10 cellular contexts compared by ENCODE assay signal in the genomic region with DNA sequence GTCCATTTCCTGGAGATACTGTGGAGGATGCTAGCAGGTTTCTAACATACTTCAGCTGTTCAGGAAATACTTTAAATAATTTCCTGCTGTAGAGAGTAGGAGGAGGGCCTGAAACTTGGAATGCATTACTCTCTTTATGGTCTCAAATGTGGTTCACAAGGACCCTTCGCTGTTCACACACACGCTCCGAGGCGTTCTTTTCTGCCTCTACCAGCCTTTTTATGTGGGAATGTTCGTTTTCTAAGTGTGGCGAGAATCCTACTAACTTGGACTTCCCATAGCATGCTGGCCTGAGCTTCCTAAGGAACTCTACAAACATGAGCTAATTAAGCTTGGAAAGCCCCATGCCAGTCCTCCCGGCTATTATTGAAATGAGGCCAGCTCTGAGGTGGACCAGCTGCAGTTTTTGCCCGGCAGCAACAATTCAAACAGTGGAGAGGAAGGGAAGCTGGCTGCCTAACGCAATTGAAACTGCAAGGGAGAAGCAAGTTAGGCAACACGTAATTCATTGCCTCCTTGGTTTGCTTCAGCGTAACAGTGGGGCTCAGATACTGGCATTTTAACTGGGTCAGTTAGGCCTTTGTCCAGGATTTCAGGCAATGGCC. TPM values are rescaled to one million over a fixed set of nuclear protein-coding genes. Genes with fewer than 3 reads are reported as not detected.
A peak's percentile ranks its signal among the peaks of the same experiment; 100 is the strongest.
DNase-seq lines count a peak whose midpoint lies in the region; ATAC-seq, FAIRE-seq and TF ChIP-seq lines count a peak whose summit lies in the region.
"Had no signal": no experiment of that assay in that cellular context is flagged by ENCODE, and none has a peak within 500 bp of the region (broad histone marks: within the 10 kb centered on the region; RNA-seq: fewer than 3 reads in every experiment).

No MANE protein-coding gene starts in this region.

- POLR2A ChIA-PET in IMR-90 (lab: Charles Lee; ENCODE audit: unreplicated experiment), result no interaction called here

- H3K4me2 ChIP-seq in IMR-90 (ENCODE audit: low read depth, low read length), result peak overlapping the region; percentile 92
- H3K4me2 ChIP-seq in astrocyte (ENCODE audit: low read length), result peak overlapping the region; percentile 71
- peak overlapping the region; percentile 30 for H3K4me2 ChIP-seq in hepatocyte

- H4K8ac ChIP-seq in IMR-90 (ENCODE audit: low read depth in 2 of 2, low read length in 2 of 2), result peak overlapping the region; percentile 72 to 82; a peak in 3 of 4 replicates

- H3K4ac ChIP-seq in IMR-90 (ENCODE audit: low read depth, low read length), result peak overlapping the region; percentile 86

- no peaks in the 10 kb centered on the region for H3K79me1 ChIP-seq in IMR-90 (ENCODE audit: low read depth in 1 of 2, low read length in 2 of 2)

- peaks cover 14% of the 10 kb centered on the region for H3K4me1 Mint-ChIP-seq in astrocyte (ENCODE audit: low read depth, unreplicated experiment)

- no peak for TF ChIP-seq POLR2A in IMR-90 (IDR thresholded peaks at IDR 0.05; ENCODE audit: low read depth, low read length)
- TF ChIP-seq POLR2A in stomach (IDR thresholded peaks at IDR 0.05), result no peak

- H3K4me1 ChIP-seq in IMR-90 (ENCODE audit: control insufficient read depth, insufficient read depth, low read length) (peaks cover 11% of the 10 kb centered on the region), astrocyte (ENCODE audit: insufficient read depth, low read length) (peaks cover 14% of the 10 kb centered on the region), hepatocyte (ENCODE audit: insufficient read depth) (no peaks in the 10 kb centered on the region), stomach (peaks cover 0 to 17% (median 5%) of the 10 kb centered on the region in 4 donors)

- dilution Hi-C loops in IMR-90 (cut with HindIII; ENCODE audit: low sequenced_read_pairs, unreplicated experiment), result no loop called here

- peak overlapping the region; percentile 90 for H2AFZ ChIP-seq in IMR-90 (replicated peaks; ENCODE audit: low read length, poor library complexity)
- peak overlapping the region; percentile 74 for H2AFZ ChIP-seq in astrocyte (ENCODE audit: low read depth, low read length)
- H2AFZ ChIP-seq in hepatocyte, result no peak overlapping the region

- peak overlapping the region; percentile 95 for H3K14ac ChIP-seq in IMR-90 (replicated peaks; ENCODE audit: low read depth, low read length)

- H3K9me3 Mint-ChIP-seq in astrocyte (ENCODE audit: unreplicated experiment), result peaks cover 2% of the 10 kb centered on the region
- H3K9me3 Mint-ChIP-seq: activated CD8-positive, alpha-beta T cell treated with anti-CD3 and anti-CD28 coated beads for 36 hours had no signal

- H3K79me2 ChIP-seq in astrocyte (ENCODE audit: insufficient read depth, low read length) (no peaks in the 10 kb centered on the region), hepatocyte (no peaks in the 10 kb centered on the region)

- FAIRE-seq in astrocyte (lab: Jason Lieb, UNC), result no peak

- ATAC-seq in IMR-90 (ENCODE audit: low read depth) (peak; percentile 80), GM21737 (IDR thresholded peaks at IDR 0.05; ENCODE audit: unreplicated experiment) (no peak), GM21447 (IDR thresholded peaks at IDR 0.05; ENCODE audit: unreplicated experiment) (no peak)
- ATAC-seq: activated CD8-positive, alpha-beta T cell treated with anti-CD3 and anti-CD28 coated beads for 36 hours had no signal

- H3K27ac ChIP-seq in IMR-90 (ENCODE audit: insufficient read depth, low read length), result peak overlapping the region; percentile 92
- peak overlapping the region; percentile 44 for H3K27ac ChIP-seq in astrocyte (ENCODE audit: low read depth, low read length)
- no peak overlapping the region for H3K27ac ChIP-seq in hepatocyte
- peak overlapping the region; percentile 10 to 74 (median 51) for H3K27ac ChIP-seq in stomach

- peaks cover 9% of the 10 kb centered on the region for H3K9me1 ChIP-seq in IMR-90 (ENCODE audit: insufficient read depth, low read length)

- peak overlapping the region; percentile 78 for H4K91ac ChIP-seq in IMR-90 (ENCODE audit: insufficient read depth, low read depth, low read length)

- H4K20me1 ChIP-seq in IMR-90 (ENCODE audit: insufficient read depth, low read length), result no peaks in the 10 kb centered on the region
- no peaks in the 10 kb centered on the region for H4K20me1 ChIP-seq in astrocyte (ENCODE audit: insufficient read depth, low read length)
- H4K20me1 ChIP-seq in hepatocyte (ENCODE audit: insufficient read depth, poor library complexity, severe bottlenecking), result no peaks in the 10 kb centered on the region

- TF ChIP-seq CTCF in IMR-90 (conservative IDR thresholded peaks at IDR 0.05; ENCODE audit: low read depth, low read length) (no peak), astrocyte (IDR thresholded peaks at IDR 0.05; ENCODE audit: insufficient read depth, low read depth, low read length) (no peak), hepatocyte (IDR thresholded peaks at IDR 0.05; ENCODE audit: poor library complexity) (no peak), stomach (IDR thresholded peaks at IDR 0.05) (no peak)

- DNase-seq in IMR-90 (peak; percentile 84), astrocyte (ENCODE audit: low read depth) (peak; percentile 78), hepatocyte (ENCODE audit: low spot score) (no peak), stomach (peak; percentile 32), HT-29 (ENCODE audit: low spot score) (no peak), NCI-H2227 (lab: John Stamatoyannopoulos, UW; ENCODE audit: unreplicated experiment) (no peak)
- DNase-seq: activated CD8-positive, alpha-beta T cell treated with anti-CD3 and anti-CD28 coated beads for 36 hours; NCI-H1048 had no signal

- no peaks in the 10 kb centered on the region for H3K36me3 Mint-ChIP-seq in astrocyte (ENCODE audit: low read depth, unreplicated experiment)

- H3K4me3 Mint-ChIP-seq in astrocyte (ENCODE audit: unreplicated experiment), result peak overlapping the region; percentile 45
- H3K4me3 Mint-ChIP-seq: activated CD8-positive, alpha-beta T cell treated with anti-CD3 and anti-CD28 coated beads for 36 hours had no signal

- peak overlapping the region; percentile 95 for H4K5ac ChIP-seq in IMR-90 (ENCODE audit: low read depth, low read length)

- H2AK9ac ChIP-seq in IMR-90 (replicated peaks; ENCODE audit: low read depth, low read length, poor library complexity), result no peak overlapping the region

- in situ Hi-C loops in IMR-90 (cut with MboI; ENCODE audit: low sequenced_read_pairs), result no loop called here

- peak overlapping the region; percentile 15; the same call in 1 of the 2 replicates for H2AK5ac ChIP-seq in IMR-90 (ENCODE audit: low read depth, low read length)

- H3K36me3 ChIP-seq in IMR-90 (ENCODE audit: control insufficient read depth, insufficient read depth, low read length), result no peaks in the 10 kb centered on the region
- no peaks in the 10 kb centered on the region for H3K36me3 ChIP-seq in astrocyte (ENCODE audit: insufficient read depth, low read length)
- H3K36me3 ChIP-seq in hepatocyte (replicated peaks; ENCODE audit: insufficient read depth, low read depth), result no peaks in the 10 kb centered on the region
- no peaks in the 10 kb centered on the region for H3K36me3 ChIP-seq in stomach

- peak overlapping the region; percentile 18 for H3K9ac ChIP-seq in IMR-90 (ENCODE audit: low read depth, low read length)
- peak overlapping the region; percentile 43 for H3K9ac ChIP-seq in astrocyte (ENCODE audit: low read length)

- H3K9me3 ChIP-seq in IMR-90 (ENCODE audit: control insufficient read depth, insufficient read depth, low read length) (no peaks in the 10 kb centered on the region), astrocyte (ENCODE audit: insufficient read depth, low read depth, low read length) (no peaks in the 10 kb centered on the region), hepatocyte (ENCODE audit: low read depth) (no peaks in the 10 kb centered on the region), stomach (no peaks in the 10 kb centered on the region)

- peak overlapping the region; percentile 97 for H3K27ac Mint-ChIP-seq in astrocyte (ENCODE audit: unreplicated experiment)
- H3K27ac Mint-ChIP-seq: activated CD8-positive, alpha-beta T cell treated with anti-CD3 and anti-CD28 coated beads for 36 hours had no signal

- H3K9me2 ChIP-seq in hepatocyte (replicated peaks; ENCODE audit: insufficient read depth), result no peaks in the 10 kb centered on the region

- H3K4me3 ChIP-seq in IMR-90 (ENCODE audit: insufficient read depth, low read depth, low read length), result peak overlapping the region; percentile 10; the same call in 1 of the 2 replicates
- H3K4me3 ChIP-seq in astrocyte (ENCODE audit: insufficient read depth, low read depth, low read length), result peak overlapping the region; percentile 31
- H3K4me3 ChIP-seq in hepatocyte, result no peak overlapping the region
- no peak overlapping the region for H3K4me3 ChIP-seq in stomach

- WGBS in IMR-90 (ENCODE audit: extremely low coverage in 2 of 2, insufficient read length in 1 of 2), 2 experiments, result 0% methylated on average over 2 of the region's 11 CpGs; no CpG with 5 or more reads in 1 of the 2 experiments
- 71% methylated on average over 11 of the region's 11 CpGs for WGBS in hepatocyte (ENCODE audit: low lambda C conversion rate, missing lambda C conversion rate)
- 32 to 53% (median 41%) methylated on average over 11 of the region's 11 CpGs for WGBS in stomach, 5 donors

- H3K56ac ChIP-seq in IMR-90 (ENCODE audit: extremely low read depth, insufficient read depth, low read length), result peak overlapping the region; percentile 85

- intact Hi-C loops in IMR-90 (cut with micrococcal nuclease) (no loop called here), stomach (cut with DNase I; ENCODE audit: low total_unique reads) (no loop called here)

- TF ChIP-seq EP300 in stomach (IDR thresholded peaks at IDR 0.05), result no peak

- peak overlapping the region; percentile 95 for H3K18ac ChIP-seq in IMR-90 (ENCODE audit: low read depth, low read length)

- H2BK5ac ChIP-seq in IMR-90 (ENCODE audit: low read depth, low read length, poor library complexity, severe bottlenecking), result peak overlapping the region; percentile 83

- CTCF ChIA-PET in IMR-90 (lab: Yijun Ruan, JAX), result interaction anchor here (0.6 to 0.7 kb wide), 4 partner anchors 12 to 266 kb away, joined by 3 to 5 read pairs (median 4); no protein-coding TSS in a partner anchor

- peak overlapping the region; percentile 97 for H2BK120ac ChIP-seq in IMR-90 (ENCODE audit: low read depth, low read length)

- H2BK15ac ChIP-seq in IMR-90 (ENCODE audit: low read depth, low read length), result peak overlapping the region; percentile 6; the same call in 1 of the 3 replicates

- no peak for TF ChIP-seq RAD21 in IMR-90 (IDR thresholded peaks at IDR 0.05; ENCODE audit: low read length)

- H3K23ac ChIP-seq in IMR-90 (ENCODE audit: low read depth, low read length), result peak overlapping the region; percentile 93

- H3K27me3 Mint-ChIP-seq in astrocyte (ENCODE audit: low read depth, unreplicated experiment), result peaks cover 3% of the 10 kb centered on the region
- H3K27me3 Mint-ChIP-seq: activated CD8-positive, alpha-beta T cell treated with anti-CD3 and anti-CD28 coated beads for 36 hours had no signal

- no TSS peak for BruUV-seq in IMR-90 (replicated peaks; lab: Mats Ljungman, UMichigan)

- H2BK20ac ChIP-seq in IMR-90 (ENCODE audit: low read depth, low read length), result peak overlapping the region; percentile 93

- H3K27me3 ChIP-seq in IMR-90 (ENCODE audit: control insufficient read depth, insufficient read depth, low read length) (no peaks in the 10 kb centered on the region), astrocyte (ENCODE audit: insufficient read depth, low read length) (no peaks in the 10 kb centered on the region), hepatocyte (no peaks in the 10 kb centered on the region), stomach (no peaks in the 10 kb centered on the region)

RNA-seq across cellular contexts. Expression of a gene that starts 18.9 kb away (rescaled TPM):
- total RNA-seq in IMR-90 (2012; rRNA removed), result 226 and 262 TPM in 2 replicates
- polyA plus RNA-seq in IMR-90 (2012; rRNA removed), result 135 and 141 TPM in 2 replicates
- 73.4 and 88.6 TPM in 2 replicates for polyA plus RNA-seq in IMR-90 (2012; cell fraction: cytosol; rRNA removed)
- 53.3 and 67.4 TPM in 2 replicates for polyA plus RNA-seq in IMR-90 (2012; cell fraction: nucleus; rRNA removed; ENCODE audit: low replicate concordance)
- total RNA-seq in astrocyte, result 183 and 208 TPM in 2 replicates
- 62.6 and 72.1 TPM in 2 replicates for total RNA-seq in hepatocyte
- 99.5 and 109 TPM in 2 replicates for polyA plus RNA-seq in hepatocyte
- 10 to 100 TPM in 2 of 5 donors, 1 to 10 TPM in 2, under 1 TPM in 1; 0.58 to 26.3 (median 5.4) TPM for total RNA-seq in stomach
- polyA plus RNA-seq in stomach, result 10 to 100 TPM; 12.1 to 23.7 (median 21.0) TPM
- total RNA-seq in HT-29 (2014; rRNA removed; shearing (Covaris generic)), result 148 and 150 TPM in 2 replicates

RNA-seq across cellular contexts. Expression of a gene that starts 58.1 kb away (rescaled TPM):
- 7.2 and 7.8 TPM in 2 replicates for total RNA-seq in IMR-90 (2012; rRNA removed)
- 10.2 and 10.3 TPM in 2 replicates for polyA plus RNA-seq in IMR-90 (2012; rRNA removed)
- polyA plus RNA-seq in IMR-90 (2012; cell fraction: cytosol; rRNA removed), result 7.5 and 8.1 TPM in 2 replicates
- 2.8 and 6.2 TPM in 2 replicates for polyA plus RNA-seq in IMR-90 (2012; cell fraction: nucleus; rRNA removed; ENCODE audit: low replicate concordance)
- total RNA-seq in astrocyte, result 8.5 and 9.2 TPM in 2 replicates
- total RNA-seq in hepatocyte, result 14.9 and 16.1 TPM in 2 replicates
- 12.1 and 18.9 TPM in 2 replicates for polyA plus RNA-seq in hepatocyte
- total RNA-seq in stomach, result 10 to 100 TPM in 3 of 5 donors, 1 to 10 TPM in 1, not detected in 1; 4.9 to 32.2 (median 19.5) TPM
- polyA plus RNA-seq in stomach, result 10 to 100 TPM in 1 of 3 donors, 1 to 10 TPM in 2; 9.6 to 23.1 (median 10.0) TPM
- total RNA-seq in HT-29 (2014; rRNA removed; shearing (Covaris generic)), result 40.7 and 45.7 TPM in 2 replicates

Comparison
In these comparisons a context has a peak if more than half of its experiments do, and no peak if none do; other contexts are left out.
1. DNase-seq: peak in IMR-90 (single experiment), astrocyte (single experiment) and stomach (single experiment); none in hepatocyte (single experiment), HT-29 (single experiment) and NCI-H2227 (single experiment).
2. H3K4me2 ChIP-seq: peak in every context shown above with its lines; median percentile 92 in IMR-90; 71 in astrocyte; 30 in hepatocyte.
3. H3K4me3 ChIP-seq: peak in IMR-90 (single experiment) and astrocyte (single experiment); none in hepatocyte (single experiment) and stomach (0 of 4).